12 cellular contexts compared by ENCODE assay signal in genomic region chr4:16120720-16121119, GRCh38.
DNase-seq lines count a peak whose midpoint lies in the region; ATAC-seq and TF ChIP-seq lines count a peak whose summit lies in the region.
"Had no signal": no experiment of that assay in that cellular context is flagged by ENCODE, and none has a peak within 500 bp of the region (broad histone marks: within the 10 kb centered on the region; RNA-seq: fewer than 3 reads in every experiment).

No MANE protein-coding gene starts in this region.

- H3K9ac ChIP-seq in BLaER1 treated with 17β-estradiol and CSF1 and Interleukin-3, amounts not matched to agents 10 nM and 100 nM, result no peak overlapping the region

- H3K27me3 ChIP-seq in BLaER1 treated with 17β-estradiol and CSF1 and Interleukin-3, amounts not matched to agents 10 nM and 100 nM, result no peaks in the 10 kb centered on the region
- H3K27me3 ChIP-seq in WERI-Rb-1 (ENCODE audit: insufficient read depth, low read depth, severe bottlenecking), result no peaks in the 10 kb centered on the region
- H3K27me3 ChIP-seq: gastroesophageal sphincter, upper lobe of left lung had no signal

- peaks cover 3 to 15% (median 12%) of the 10 kb centered on the region in 11 experiments; a peak in 13 of 22 replicates for H3K9me3 ChIP-seq in BLaER1 treated with 17β-estradiol and CSF1 and Interleukin-3, amounts not matched to agents 10 nM and 100 nM (replicated peaks in 1 of 11)
- H3K9me3 ChIP-seq in WERI-Rb-1 (ENCODE audit: severe bottlenecking), result no peaks in the 10 kb centered on the region
- H3K9me3 ChIP-seq: gastroesophageal sphincter, upper lobe of left lung had no signal

- peak overlapping the region in 7 of 11 experiments; percentile 71 to 92 (median 80); a peak in 13 of 22 replicates for H3K4me2 ChIP-seq in BLaER1 treated with 17β-estradiol and CSF1 and Interleukin-3, amounts not matched to agents 10 nM and 100 nM

- no peaks in the 10 kb centered on the region for H4K20me1 ChIP-seq in BLaER1 treated with 17β-estradiol and CSF1 and Interleukin-3, amounts not matched to agents 10 nM and 100 nM

- no peak overlapping the region for H3K4me3 ChIP-seq in BLaER1 treated with 17β-estradiol and CSF1 and Interleukin-3, amounts not matched to agents 10 nM and 100 nM
- H3K4me3 ChIP-seq in WERI-Rb-1 (ENCODE audit: low read depth, low read length), result no peak overlapping the region
- H3K4me3 ChIP-seq: gastroesophageal sphincter, upper lobe of left lung had no signal

- intact Hi-C loops in posterior cingulate gyrus (cut with DNase I), result no loop called here

- DNase-seq in GM13976 (ENCODE audit: low spot score) (peak; percentile 40), WERI-Rb-1 (peak; percentile 20), hippocampal formation (lab: John Stamatoyannopoulos, UW) (no peak), cortex of kidney (lab: John Stamatoyannopoulos, UW) (no peak), posterior cingulate gyrus (no peak)
- DNase-seq: amniotic stem cell, MV-4-11 had no signal

- peak overlapping the region in 4 of 11 experiments; percentile 71 to 76 (median 74); a peak in 7 of 22 replicates for H3K27ac ChIP-seq in BLaER1 treated with 17β-estradiol and CSF1 and Interleukin-3, amounts not matched to agents 10 nM and 100 nM
- no peak overlapping the region for H3K27ac ChIP-seq in WERI-Rb-1
- H3K27ac ChIP-seq: gastroesophageal sphincter, upper lobe of left lung had no signal

- peak; percentile 45 for ATAC-seq in HG02981 (IDR thresholded peaks at IDR 0.05; ENCODE audit: unreplicated experiment)
- ATAC-seq in HG03439 (IDR thresholded peaks at IDR 0.05; ENCODE audit: unreplicated experiment), result no peak
- ATAC-seq: gastroesophageal sphincter had no signal

- in situ Hi-C loops in GM13976 (cut with MboI; ENCODE audit: low sequenced_read_pairs, unreplicated experiment), result no loop called here

- H3K36me3 ChIP-seq in BLaER1 treated with 17β-estradiol and CSF1 and Interleukin-3, amounts not matched to agents 10 nM and 100 nM, result no peaks in the 10 kb centered on the region
- H3K36me3 ChIP-seq in WERI-Rb-1, result no peaks in the 10 kb centered on the region
- H3K36me3 ChIP-seq: gastroesophageal sphincter, upper lobe of left lung had no signal

- peaks cover 19 to 70% (median 48%) of the 10 kb centered on the region in 10 experiments for H3K4me1 ChIP-seq in BLaER1 treated with 17β-estradiol and CSF1 and Interleukin-3, amounts not matched to agents 10 nM and 100 nM
- H3K4me1 ChIP-seq: gastroesophageal sphincter, upper lobe of left lung had no signal

- no peak for TF ChIP-seq CTCF in GM13976 (IDR thresholded peaks at IDR 0.05; ENCODE audit: borderline replicate concordance, control extremely low read depth, extremely low read depth, insufficient read depth, missing control alignments)
- TF ChIP-seq CTCF in WERI-Rb-1 (IDR thresholded peaks at IDR 0.05; ENCODE audit: low read depth, low read length), result no peak

Comparison
In these comparisons a context has a peak if more than half of its experiments do, and no peak if none do; other contexts are left out.
1. DNase-seq: peak in GM13976 (single experiment) and WERI-Rb-1 (single experiment); none in hippocampal formation (0 of 2), cortex of kidney (single experiment) and posterior cingulate gyrus (0 of 10).